In genomic region chr12:66087365-66087943, GRCh38 we compare ENCODE assay signal across 9 cellular contexts. TPM values are rescaled to one million over a fixed set of nuclear protein-coding genes. Genes with fewer than 3 reads are reported as not detected.
DNase-seq lines count a peak whose midpoint lies in the region; ATAC-seq and TF ChIP-seq lines count a peak whose summit lies in the region.
"Had no signal": no experiment of that assay in that cellular context is flagged by ENCODE, and none has a peak within 500 bp of the region (broad histone marks: within the 10 kb centered on the region; RNA-seq: fewer than 3 reads in every experiment).

No MANE protein-coding gene starts in this region.

- H3K9me3 ChIP-seq in NT2/D1 (ENCODE audit: insufficient read depth, low read length): no peaks in the 10 kb centered on the region; the same call in 1 of the 2 replicates

- H3K4me1 ChIP-seq in NT2/D1 (ENCODE audit: insufficient read depth, insufficient read length): no peaks in the 10 kb centered on the region

- H3K4me3 Mint-ChIP-seq in osteocyte (ENCODE audit: unreplicated experiment): no peak overlapping the region

- peak; percentile 89 for TF ChIP-seq CTCF in osteocyte (IDR thresholded peaks at IDR 0.05)

- H3K9me3 Mint-ChIP-seq in osteocyte (ENCODE audit: unreplicated experiment): peaks cover 5% of the 10 kb centered on the region

- H3K4me1 Mint-ChIP-seq in osteocyte (ENCODE audit: unreplicated experiment): peaks cover 20% of the 10 kb centered on the region

- H3K9ac ChIP-seq in NT2/D1 (ENCODE audit: insufficient read length, low read depth): no peak overlapping the region

- no peak overlapping the region for H3K4me3 ChIP-seq in NT2/D1 (ENCODE audit: insufficient read length, low read depth)

- intact Hi-C loops in posterior vena cava (cut with DNase I): loop anchor here in 1 of 2 donors (10.0 kb wide), 1 partner anchor 533 kb away; no protein-coding TSS in a partner anchor

- H3K27me3 ChIP-seq in NT2/D1 (ENCODE audit: insufficient read depth, insufficient read length): no peaks in the 10 kb centered on the region

- no peaks in the 10 kb centered on the region for H3K36me3 Mint-ChIP-seq in osteocyte (ENCODE audit: unreplicated experiment)

- ATAC-seq in GM18858 (IDR thresholded peaks at IDR 0.05; ENCODE audit: unreplicated experiment) (peak; percentile 59), HG03457 (IDR thresholded peaks at IDR 0.05; ENCODE audit: unreplicated experiment) (peak; percentile 72)

- H3K27ac Mint-ChIP-seq in osteocyte (ENCODE audit: unreplicated experiment): peak overlapping the region; percentile 6
- H3K27ac Mint-ChIP-seq: IgD-negative memory B cell had no signal

- H3K36me3 ChIP-seq in NT2/D1 (ENCODE audit: insufficient read depth, insufficient read length, low read length): no peaks in the 10 kb centered on the region

- no peaks in the 10 kb centered on the region for H3K27me3 Mint-ChIP-seq in osteocyte (ENCODE audit: unreplicated experiment)

- DNase-seq in AML-193 (lab: John Stamatoyannopoulos, UW) (peak; percentile 59 to 62), NT2/D1 (ENCODE audit: low read depth, low spot score) (peak; percentile 49), foreskin melanocyte (peak; percentile 57), osteocyte (ENCODE audit: extremely low spot score, unreplicated experiment) (no peak), posterior vena cava (ENCODE audit: low spot score) (no peak)
- peak; percentile 63 to 67 for DNase-seq in activated T-cell treated with anti-CD3 and anti-CD28 coated beads, Interleukin-2, amount 50 U/mL, for 48 hours

RNA-seq across cellular contexts. Expression of gene LLPH, which starts 43.1 kb away (rescaled TPM):
- total RNA-seq in osteocyte (25.1 and 28.9 TPM in 2 replicates), posterior vena cava (10 to 100 TPM; 20.8 to 24.7 TPM)

Comparison
In these comparisons a context has a peak if more than half of its experiments do, and no peak if none do; other contexts are left out.
1. DNase-seq: peak in AML-193 (2 of 2), NT2/D1 (single experiment), activated T-cell treated with anti-CD3 and anti-CD28 coated beads, Interleukin-2, amount 50 U/mL, for 48 hours (2 of 2) and foreskin melanocyte (single experiment); none in osteocyte (single experiment) and posterior vena cava (single experiment).